15 cellular contexts compared by ENCODE assay signal in genomic region chr1:179126338-179127060, GRCh38. TPM values are rescaled to one million over a fixed set of nuclear protein-coding genes. Genes with fewer than 3 reads are reported as not detected.
A peak's percentile ranks its signal among the peaks of the same experiment; 100 is the strongest.
DNase-seq lines count a peak whose midpoint lies in the region; ATAC-seq and TF ChIP-seq lines count a peak whose summit lies in the region.
"Had no signal": no experiment of that assay in that cellular context is flagged by ENCODE, and none has a peak within 500 bp of the region (broad histone marks: within the 10 kb centered on the region; RNA-seq: fewer than 3 reads in every experiment).

No MANE protein-coding gene starts in this region.

- peaks cover 9% of the 10 kb centered on the region for H3K4me1 ChIP-seq in fibroblast of lung (ENCODE audit: control insufficient read depth, extremely low read depth, insufficient read depth, low read length)
- peaks cover 49% of the 10 kb centered on the region for H3K4me1 ChIP-seq in osteoblast (ENCODE audit: insufficient read depth, low read length)
- no peaks in the 10 kb centered on the region for H3K4me1 ChIP-seq in effector memory CD4-positive, alpha-beta T cell (ENCODE audit: control insufficient read depth, insufficient read depth, low read length, poor library complexity, severe bottlenecking)
- H3K4me1 ChIP-seq: neural progenitor cell had no signal

- H3K79me2 ChIP-seq in fibroblast of lung (ENCODE audit: control insufficient read depth, insufficient read depth, low read length) (peaks cover 70% of the 10 kb centered on the region), osteoblast (ENCODE audit: insufficient read depth, low read length) (peaks cover 84% of the 10 kb centered on the region)

- no peaks in the 10 kb centered on the region for H3K9me3 ChIP-seq in fibroblast of lung (ENCODE audit: control insufficient read depth, insufficient read depth, low read depth, low read length)
- no peaks in the 10 kb centered on the region for H3K9me3 ChIP-seq in osteoblast (ENCODE audit: low read depth, low read length)
- H3K9me3 ChIP-seq in effector memory CD4-positive, alpha-beta T cell (ENCODE audit: control insufficient read depth, low read length), result no peaks in the 10 kb centered on the region

- no peak overlapping the region for H3K4me3 ChIP-seq in fibroblast of lung (replicated peaks in 1 of 4; ENCODE audit: control extremely low read depth in 1 of 4, insufficient read depth in 1 of 4, low read depth in 3 of 4, low read length in 4 of 4)
- no peak overlapping the region for H3K4me3 ChIP-seq in osteoblast (ENCODE audit: insufficient read depth, low read length)
- H3K4me3 ChIP-seq in effector memory CD4-positive, alpha-beta T cell (ENCODE audit: insufficient read depth, low read depth, low read length, poor library complexity, severe bottlenecking), result no peak overlapping the region
- H3K4me3 ChIP-seq: GM12878, neural progenitor cell had no signal

- no peak overlapping the region for H3K9ac ChIP-seq in fibroblast of lung (ENCODE audit: insufficient read depth, low read length)
- H3K9ac ChIP-seq: neural progenitor cell had no signal

- H3K27me3 ChIP-seq in fibroblast of lung (ENCODE audit: control insufficient read depth, insufficient read depth, low read length) (no peaks in the 10 kb centered on the region), osteoblast (ENCODE audit: insufficient read depth, low read length) (no peaks in the 10 kb centered on the region)
- H3K27me3 ChIP-seq in effector memory CD4-positive, alpha-beta T cell (replicated peaks; ENCODE audit: control insufficient read depth, insufficient read depth, low read length, poor library complexity, severe bottlenecking), result no peaks in the 10 kb centered on the region
- H3K27me3 ChIP-seq: neural progenitor cell had no signal

- H2AFZ ChIP-seq in fibroblast of lung (ENCODE audit: low read length) (no peak overlapping the region), osteoblast (ENCODE audit: low read length) (no peak overlapping the region)
- H2AFZ ChIP-seq: neural progenitor cell had no signal

- peaks cover 10% of the 10 kb centered on the region for H3K36me3 ChIP-seq in fibroblast of lung (ENCODE audit: control insufficient read depth, insufficient read depth, low read length)
- peaks cover 66% of the 10 kb centered on the region for H3K36me3 ChIP-seq in osteoblast (ENCODE audit: insufficient read depth, low read length)
- no peaks in the 10 kb centered on the region for H3K36me3 ChIP-seq in effector memory CD4-positive, alpha-beta T cell (ENCODE audit: control insufficient read depth, insufficient read depth, low read length)
- H3K36me3 ChIP-seq: neural progenitor cell had no signal

- TF ChIP-seq CTCF in fibroblast of lung (conservative IDR thresholded peaks at IDR 0.05 in 1 of 2, IDR thresholded peaks at IDR 0.05 in 1 of 2; ENCODE audit: low read depth in 1 of 2, low read length in 2 of 2) (no peak), osteoblast (IDR thresholded peaks at IDR 0.05; ENCODE audit: extremely low read depth, low read depth, low read length) (no peak)

- ATAC-seq in HG03025 (IDR thresholded peaks at IDR 0.05; ENCODE audit: low FRiP score, unreplicated experiment) (no peak), HG02763 (IDR thresholded peaks at IDR 0.05; ENCODE audit: unreplicated experiment) (no peak), GM18511 (IDR thresholded peaks at IDR 0.05; ENCODE audit: unreplicated experiment) (no peak)
- ATAC-seq: GM12878 had no signal

- no peaks in the 10 kb centered on the region for H4K20me1 ChIP-seq in fibroblast of lung (ENCODE audit: control insufficient read depth, extremely low read depth, insufficient read depth, low read length)
- H4K20me1 ChIP-seq in osteoblast (ENCODE audit: insufficient read depth, low read length), result peaks cover 11% of the 10 kb centered on the region

- DNase-seq in Ammon's horn (ENCODE audit: low spot score) (peak; percentile 25), RPMI7951 (ENCODE audit: low read depth) (peak; percentile 29), fibroblast of lung (ENCODE audit: low read depth in 2 of 2) (peak in 1 of 2 donors; percentile 79), osteoblast (ENCODE audit: insufficient read length, low spot score, missing footprints) (no peak)
- DNase-seq in effector memory CD4-positive, alpha-beta T cell, result no peak
- DNase-seq: activated CD4-positive, CD25-positive, alpha-beta regulatory T cell treated with anti-CD3 and anti-CD28 coated beads, Interleukin-2, amount 50 U/mL, for 72 hours; activated T-cell treated with anti-CD3 and anti-CD28 coated beads, Interleukin-2, amount 50 U/mL, for 24 hours; glutamatergic neuron; NCI-H2227 treated with DMSO at 0.1 percent for 48 hours; stimulated activated CD4-positive, alpha-beta T cell treated with anti-CD3 and anti-CD28 coated beads, Interleukin-15, amount 100 ng/mL, for 24 hours had no signal

- no peak overlapping the region for H3K27ac ChIP-seq in fibroblast of lung (ENCODE audit: insufficient read depth, low read length)
- H3K27ac ChIP-seq in osteoblast (ENCODE audit: low read depth, low read length), result peak overlapping the region; percentile 84
- H3K27ac ChIP-seq in effector memory CD4-positive, alpha-beta T cell (ENCODE audit: insufficient read depth, low read length, poor library complexity, severe bottlenecking), result no peak overlapping the region
- H3K27ac ChIP-seq: neural progenitor cell had no signal

- H3K4me2 ChIP-seq in fibroblast of lung (ENCODE audit: extremely low read depth, insufficient read depth, low read length), result peak overlapping the region; percentile 18
- H3K4me2 ChIP-seq in osteoblast (ENCODE audit: insufficient read depth, low read length), result peak overlapping the region; percentile 24
- H3K4me2 ChIP-seq: neural progenitor cell had no signal

RNA-seq across cellular contexts. Expression of gene TOR3A, which starts 44.6 kb away (rescaled TPM):
- total RNA-seq in RPMI7951 (2014; rRNA removed; shearing (Covaris generic)), result 13.8 and 25.1 TPM in 2 replicates
- total RNA-seq in fibroblast of lung, result 32.9 and 62.1 TPM in 2 replicates
- polyA plus RNA-seq in fibroblast of lung, result 24.0 and 24.1 TPM in 2 replicates
- 22.6 and 25.8 TPM in 2 replicates for polyA plus RNA-seq in fibroblast of lung (2012)
- 74.7 and 109 TPM in 2 replicates for polyA minus RNA-seq in fibroblast of lung (ENCODE audit: low replicate concordance)
- total RNA-seq in osteoblast, result 34.2 and 44.2 TPM in 2 replicates

Comparison
In these comparisons a context has a peak if more than half of its experiments do, and no peak if none do; other contexts are left out.
1. DNase-seq: peak in Ammon's horn (single experiment) and RPMI7951 (single experiment); none in osteoblast (single experiment) and effector memory CD4-positive, alpha-beta T cell (0 of 3).